Comparison of ENCODE assay signal across 8 cellular contexts in the genomic region with DNA sequence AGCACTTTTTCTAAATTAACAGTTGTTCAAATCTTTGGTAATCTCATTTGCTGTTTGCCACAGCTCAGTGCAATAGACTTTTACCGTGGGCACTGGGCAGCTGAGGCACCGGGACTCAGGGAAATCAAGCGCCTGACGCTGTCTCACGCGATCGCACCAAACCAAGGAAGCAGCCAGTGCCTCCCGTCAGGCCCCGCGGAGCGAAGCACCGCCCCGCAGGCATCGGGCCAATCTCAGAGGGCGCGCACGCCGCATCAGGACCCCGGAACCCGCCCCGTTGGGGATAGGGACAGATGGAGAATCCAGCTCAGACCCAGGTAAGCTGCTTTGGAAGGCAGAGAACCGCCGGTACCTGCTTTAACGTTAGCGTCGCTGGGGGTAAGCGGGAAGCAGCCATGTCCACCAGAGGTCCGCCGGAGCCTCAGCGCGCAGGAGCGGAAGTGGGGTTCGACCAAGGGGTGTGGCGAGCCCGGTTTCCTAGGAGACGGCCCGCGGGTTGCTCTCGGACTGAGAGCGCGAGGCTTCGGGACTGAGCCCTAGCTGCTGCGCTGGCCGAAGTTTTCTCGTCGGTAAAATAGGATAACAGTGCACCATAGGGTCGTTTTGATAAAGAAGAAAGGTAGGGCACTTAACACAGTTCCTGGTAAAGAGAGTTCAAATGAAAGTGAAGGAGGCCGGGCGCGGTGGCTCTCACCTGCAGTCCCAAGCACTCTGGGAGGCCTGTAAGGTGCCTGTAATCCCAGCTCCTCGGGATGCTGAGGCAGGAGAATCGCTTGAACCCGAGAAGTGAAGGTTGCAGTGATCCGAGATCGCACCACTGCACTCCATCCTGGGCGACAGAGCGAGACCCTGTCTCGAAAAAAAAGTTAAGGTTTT. TPM values are rescaled to one million over a fixed set of nuclear protein-coding genes. Genes with fewer than 3 reads are reported as not detected.
DNase-seq lines count a peak whose midpoint lies in the region; ATAC-seq, FAIRE-seq and TF ChIP-seq lines count a peak whose summit lies in the region.

A gene with protein sequence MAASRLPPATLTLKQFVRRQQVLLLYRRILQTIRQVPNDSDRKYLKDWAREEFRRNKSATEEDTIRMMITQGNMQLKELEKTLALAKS (minus strand): TSS at position 428 of the 876 bp plus-strand sequence. CDS start 31 bp downstream, at position 397.

- H3K9me3 ChIP-seq in right atrium auricular region (no peaks in the 10 kb centered on the region), psoas muscle (no peaks in the 10 kb centered on the region)

- H3K36me3 ChIP-seq in right atrium auricular region (peaks cover 7% of the 10 kb centered on the region), psoas muscle (ENCODE audit: insufficient read depth in 1 of 2, low read depth in 1 of 2) (peaks cover 2 to 52% of the 10 kb centered on the region in 2 donors)

- peak; percentile 82 to 88 for DNase-seq in NCI-H187 (lab: John Stamatoyannopoulos, UW)
- DNase-seq in T-helper 2 cell: peak; percentile 74 to 93 (median 88)
- DNase-seq in right atrium auricular region (ENCODE audit: low spot score): peak; percentile 93
- DNase-seq in psoas muscle: peak; percentile 96 to 98
- DNase-seq in urothelium cell line (ENCODE audit: low spot score): peak; percentile 92

- H3K27ac ChIP-seq in angular gyrus (ENCODE audit: low read depth, low read length) (peak within 1 kb of the TSS; percentile 91), right atrium auricular region (peak within 1 kb of the TSS; percentile 91 to 95), psoas muscle (peak within 1 kb of the TSS; percentile 92)

- H3K27me3 ChIP-seq in right atrium auricular region (no peaks in the 10 kb centered on the region), psoas muscle (ENCODE audit: insufficient read depth in 3 of 3, low read length in 2 of 3) (no peaks in the 10 kb centered on the region)

- H3K4me1 ChIP-seq in right atrium auricular region (peaks cover 0 to 16% of the 10 kb centered on the region in 2 donors), psoas muscle (peaks cover 24% of the 10 kb centered on the region)

- peak in 1 of 2 donors; percentile 32 for TF ChIP-seq CTCF in right atrium auricular region (IDR thresholded peaks at IDR 0.05)
- TF ChIP-seq CTCF in psoas muscle (IDR thresholded peaks at IDR 0.05): peak; percentile 14

- intact Hi-C loops in psoas muscle (cut with DNase I): no loop called here

- FAIRE-seq in urothelium cell line (lab: Jason Lieb, UNC): no peak

- H3K4me3 ChIP-seq in right atrium auricular region (peak within 1 kb of the TSS; percentile 70 to 74), psoas muscle (peak within 1 kb of the TSS; percentile 77)

- 1 to 3% (median 2%) methylated on average over 58 of the region's 58 CpGs for WGBS in psoas muscle, 3 donors

- ATAC-seq in GM18498 (IDR thresholded peaks at IDR 0.05; ENCODE audit: unreplicated experiment) (peak; percentile 97), HG02938 (IDR thresholded peaks at IDR 0.05; ENCODE audit: unreplicated experiment) (peak; percentile 97), psoas muscle (peak; percentile 99)

RNA-seq across cellular contexts. Expression of the gene that starts here (rescaled TPM):
- total RNA-seq in right atrium auricular region (10 to 100 TPM; 18.9 to 34.7 TPM), psoas muscle (10 to 100 TPM; 36.3 to 45.6 (median 40.8) TPM)
- polyA plus RNA-seq in psoas muscle: 10 to 100 TPM; 22.1 to 71.1 (median 28.8) TPM

Comparison
In these comparisons a context has a peak if more than half of its experiments do, and no peak if none do; other contexts are left out.
1. Peak in every context shown above with its lines: DNase-seq, ATAC-seq, H3K4me3 ChIP-seq and H3K27ac ChIP-seq.